Comparison of ENCODE assay signal across 8 cellular contexts in genomic region chr6:145813285-145814034, GRCh38. TPM values are rescaled to one million over a fixed set of nuclear protein-coding genes. Genes with fewer than 3 reads are reported as not detected.
A peak's percentile ranks its signal among the peaks of the same experiment; 100 is the strongest.
DNase-seq lines count a peak whose midpoint lies in the region; ATAC-seq and TF ChIP-seq lines count a peak whose summit lies in the region.

No MANE protein-coding gene starts in this region.

- no peaks in the 10 kb centered on the region for H3K9me3 ChIP-seq in SJCRH30 (replicated peaks)

- DNase-seq in Daoy (ENCODE audit: low read depth) (peak; percentile 64), SJCRH30 (peak in 1 of 2 experiments; percentile 32), endothelial cell (ENCODE audit: low spot score) (no peak), germinal center (ENCODE audit: low spot score) (no peak)
- DNase-seq in natural killer cell treated with Interleukin-12 subunit alpha and Interleukin-12 subunit beta and Interleukin-15 and Interleukin-18, amount 100 ng/mL, for 72 hours (ENCODE audit: low spot score): no peak
- no peak for DNase-seq in activated CD4-positive, alpha-beta T cell treated with anti-CD3 and anti-CD28 coated beads, Interleukin-2, amount 50 U/mL, for 1 hour

- H3K4me3 ChIP-seq in SJCRH30: peak overlapping the region; percentile 74

- H3K27me3 ChIP-seq in SJCRH30: no peaks in the 10 kb centered on the region

- H3K36me3 ChIP-seq in SJCRH30: no peaks in the 10 kb centered on the region

- H3K4me1 Mint-ChIP-seq in endothelial cell (ENCODE audit: unreplicated experiment): peaks cover 25% of the 10 kb centered on the region
- peaks cover 28 to 47% of the 10 kb centered on the region in 2 donors for H3K4me1 Mint-ChIP-seq in natural killer cell treated with Interleukin-12 subunit alpha and Interleukin-12 subunit beta and Interleukin-15 and Interleukin-18, amount 100 ng/mL, for 72 hours (ENCODE audit: low read depth in 2 of 2)

- no peaks in the 10 kb centered on the region for H3K36me3 Mint-ChIP-seq in endothelial cell (ENCODE audit: low read depth, unreplicated experiment)
- peaks cover 3% of the 10 kb centered on the region for H3K36me3 Mint-ChIP-seq in natural killer cell treated with Interleukin-12 subunit alpha and Interleukin-12 subunit beta and Interleukin-15 and Interleukin-18, amount 100 ng/mL, for 72 hours

- ATAC-seq in HG02623 (IDR thresholded peaks at IDR 0.05; ENCODE audit: unreplicated experiment) (peak; percentile 0), HG02938 (IDR thresholded peaks at IDR 0.05; ENCODE audit: unreplicated experiment) (no peak)
- ATAC-seq in natural killer cell treated with Interleukin-12 subunit alpha and Interleukin-12 subunit beta and Interleukin-15 and Interleukin-18, amount 100 ng/mL, for 72 hours: no peak

- peak overlapping the region; percentile 88 for H3K27ac ChIP-seq in SJCRH30

- H3K4me3 Mint-ChIP-seq in endothelial cell (ENCODE audit: unreplicated experiment): peak overlapping the region; percentile 95
- peak overlapping the region; percentile 86 for H3K4me3 Mint-ChIP-seq in natural killer cell treated with Interleukin-12 subunit alpha and Interleukin-12 subunit beta and Interleukin-15 and Interleukin-18, amount 100 ng/mL, for 72 hours

- no peaks in the 10 kb centered on the region for H3K4me1 ChIP-seq in SJCRH30

- no peak for TF ChIP-seq CTCF in endothelial cell (IDR thresholded peaks at IDR 0.05; ENCODE audit: unreplicated experiment)

- peak overlapping the region; percentile 93 for H3K27ac Mint-ChIP-seq in endothelial cell (ENCODE audit: unreplicated experiment)
- peak overlapping the region; percentile 81 to 84 for H3K27ac Mint-ChIP-seq in natural killer cell treated with Interleukin-12 subunit alpha and Interleukin-12 subunit beta and Interleukin-15 and Interleukin-18, amount 100 ng/mL, for 72 hours

- peaks cover 7% of the 10 kb centered on the region for H3K27me3 Mint-ChIP-seq in endothelial cell (ENCODE audit: unreplicated experiment)
- H3K27me3 Mint-ChIP-seq in natural killer cell treated with Interleukin-12 subunit alpha and Interleukin-12 subunit beta and Interleukin-15 and Interleukin-18, amount 100 ng/mL, for 72 hours: no peaks in the 10 kb centered on the region

- H3K9me3 Mint-ChIP-seq in endothelial cell (ENCODE audit: unreplicated experiment): no peaks in the 10 kb centered on the region
- no peaks in the 10 kb centered on the region for H3K9me3 Mint-ChIP-seq in natural killer cell treated with Interleukin-12 subunit alpha and Interleukin-12 subunit beta and Interleukin-15 and Interleukin-18, amount 100 ng/mL, for 72 hours

RNA-seq across cellular contexts. Expression of gene FBXO30, which starts 1.1 kb away (rescaled TPM):
- 6.6 and 7.3 TPM in 2 replicates for total RNA-seq in Daoy (2014; rRNA removed; shearing (Covaris generic))
- total RNA-seq in SJCRH30 (2014; rRNA removed; shearing (Covaris generic)): 11.6 and 12.8 TPM in 2 replicates
- 14.2 TPM for total RNA-seq in endothelial cell (ENCODE audit: unreplicated experiment)
- total RNA-seq in natural killer cell treated with Interleukin-12 subunit alpha and Interleukin-12 subunit beta and Interleukin-15 and Interleukin-18, amount 100 ng/mL, for 72 hours: 1 to 10 TPM; 6.9 to 7.8 TPM
